In the genomic region with DNA sequence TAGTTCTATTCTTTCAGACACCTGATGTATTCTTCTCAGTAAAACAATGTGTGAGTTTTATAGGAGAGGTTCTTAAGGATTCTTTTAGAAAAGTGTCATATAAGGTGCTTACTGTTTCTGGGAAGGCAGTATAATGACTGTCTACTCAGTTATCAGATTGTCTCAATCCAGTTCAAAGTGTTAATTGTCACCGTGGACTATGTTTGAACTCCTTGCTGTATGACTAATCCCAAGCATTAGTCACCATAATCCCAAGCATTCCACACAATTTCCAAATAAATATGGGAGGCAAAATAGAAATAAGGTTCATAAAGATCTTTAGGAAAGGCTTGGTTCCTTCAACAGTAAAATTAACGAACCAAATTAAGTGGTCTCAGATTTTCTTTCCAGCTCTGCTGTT, we compare ENCODE assay signal across 13 cellular contexts.
DNase-seq lines count a peak whose midpoint lies in the region; ATAC-seq and TF ChIP-seq lines count a peak whose summit lies in the region.
"Had no signal": no experiment of that assay in that cellular context is flagged by ENCODE, and none has a peak within 500 bp of the region (broad histone marks: within the 10 kb centered on the region; RNA-seq: fewer than 3 reads in every experiment).

No MANE protein-coding gene starts in this region.

- H3K9me3 ChIP-seq in SK-N-MC (ENCODE audit: low read depth, low read length) (no peaks in the 10 kb centered on the region), smooth muscle cell (replicated peaks; ENCODE audit: low read depth) (no peaks in the 10 kb centered on the region)

- no peak overlapping the region for H3K4me3 Mint-ChIP-seq in activated CD4-positive, alpha-beta T cell treated with anti-CD3 and anti-CD28 coated beads for 36 hours
- H3K4me3 Mint-ChIP-seq: memory B cell; stimulated activated naive CD8-positive, alpha-beta T cell treated with anti-CD3 and anti-CD28 coated beads, Interleukin-15, amount 100 ng/mL, for 72 hours had no signal

- peaks cover 8% of the 10 kb centered on the region for H3K27me3 Mint-ChIP-seq in activated CD4-positive, alpha-beta T cell treated with anti-CD3 and anti-CD28 coated beads for 36 hours

- no peak overlapping the region for H3K27ac Mint-ChIP-seq in activated CD4-positive, alpha-beta T cell treated with anti-CD3 and anti-CD28 coated beads for 36 hours
- H3K27ac Mint-ChIP-seq: memory B cell; stimulated activated naive CD8-positive, alpha-beta T cell treated with anti-CD3 and anti-CD28 coated beads, Interleukin-15, amount 100 ng/mL, for 72 hours had no signal

- no peaks in the 10 kb centered on the region for H3K4me1 Mint-ChIP-seq in activated CD4-positive, alpha-beta T cell treated with anti-CD3 and anti-CD28 coated beads for 36 hours
- H3K4me1 Mint-ChIP-seq: memory B cell; stimulated activated naive CD8-positive, alpha-beta T cell treated with anti-CD3 and anti-CD28 coated beads, Interleukin-15, amount 100 ng/mL, for 72 hours had no signal

- CTCF ChIA-PET in activated CD4-positive, alpha-beta T cell treated with anti-CD3 and anti-CD28 coated beads for 36 hours (lab: Charles Lee), result interaction anchor here (0.6 to 1.4 kb wide), 11 partner anchors 9 to 899 kb away, joined by 3 to 8 read pairs (median 3); no protein-coding TSS in a partner anchor

- H3K36me3 ChIP-seq in SK-N-MC (ENCODE audit: insufficient read depth, low read length), result no peaks in the 10 kb centered on the region
- no peaks in the 10 kb centered on the region for H3K36me3 ChIP-seq in smooth muscle cell (ENCODE audit: low read depth)

- peak; percentile 25 for DNase-seq in H4 (ENCODE audit: low spot score)
- no peak for DNase-seq in SK-N-MC (ENCODE audit: low read depth, low spot score)
- DNase-seq in foreskin fibroblast, result peak; percentile 62 to 79
- DNase-seq in smooth muscle cell (lab: John Stamatoyannopoulos, UW; ENCODE audit: unreplicated experiment), result no peak
- no peak for DNase-seq in activated CD4-positive, alpha-beta T cell treated with anti-CD3 and anti-CD28 coated beads for 36 hours
- no peak for DNase-seq in NCI-H345 treated with DMSO at 0.1 percent for 48 hours (lab: John Stamatoyannopoulos, UW; ENCODE audit: unreplicated experiment)
- DNase-seq: activated effector memory CD4-positive, alpha-beta T cell treated with Interleukin-2 at 50 U/mL for 16 hours; cerebellar nuclear complex; glutamatergic neuron; stimulated activated CD4-positive, alpha-beta T cell treated with anti-CD3 and anti-CD28 coated beads, Interleukin-4, amount 100 ng/mL, for 4 hours had no signal

- no peaks in the 10 kb centered on the region for H3K79me2 ChIP-seq in smooth muscle cell (ENCODE audit: low read depth)

- ATAC-seq in activated CD4-positive, alpha-beta T cell treated with anti-CD3 and anti-CD28 coated beads for 36 hours, result no peak
- no peak for ATAC-seq in GM21529 (IDR thresholded peaks at IDR 0.05; ENCODE audit: unreplicated experiment)

- H3K9me3 Mint-ChIP-seq in activated CD4-positive, alpha-beta T cell treated with anti-CD3 and anti-CD28 coated beads for 36 hours (ENCODE audit: low read depth), result no peaks in the 10 kb centered on the region
- H3K9me3 Mint-ChIP-seq: memory B cell; stimulated activated naive CD8-positive, alpha-beta T cell treated with anti-CD3 and anti-CD28 coated beads, Interleukin-15, amount 100 ng/mL, for 72 hours had no signal

- WGBS in smooth muscle cell (ENCODE audit: low lambda C conversion rate), result 41% methylated on average over 2 of the region's 2 CpGs

- intact Hi-C loops in activated CD4-positive, alpha-beta T cell treated with anti-CD3 and anti-CD28 coated beads for 36 hours (cut with DNase I, micrococcal nuclease), result loop anchor here (1.0 to 5.0 kb wide), 3 partner anchors 452 to 825 kb away; no protein-coding TSS in a partner anchor

- no peaks in the 10 kb centered on the region for H3K27me3 ChIP-seq in smooth muscle cell (ENCODE audit: low read depth)

- H4K20me1 ChIP-seq in smooth muscle cell (ENCODE audit: low read depth), result no peaks in the 10 kb centered on the region

- H3K4me1 ChIP-seq in smooth muscle cell (ENCODE audit: low read depth), result peaks cover 22% of the 10 kb centered on the region

- H3K27ac ChIP-seq in SK-N-MC (no peak overlapping the region), smooth muscle cell (ENCODE audit: low read depth) (peak overlapping the region; percentile 36)

- H3F3A ChIP-seq in smooth muscle cell (ENCODE audit: low read depth), result peaks cover 11% of the 10 kb centered on the region

- no peak overlapping the region for H2AFZ ChIP-seq in smooth muscle cell (ENCODE audit: low read depth)

- no peaks in the 10 kb centered on the region for H3K36me3 Mint-ChIP-seq in activated CD4-positive, alpha-beta T cell treated with anti-CD3 and anti-CD28 coated beads for 36 hours (ENCODE audit: low read depth)
- H3K36me3 Mint-ChIP-seq: memory B cell had no signal

- no peak for TF ChIP-seq CTCF in foreskin fibroblast (IDR thresholded peaks at IDR 0.05; ENCODE audit: low read depth, low read length)
- no peak for TF ChIP-seq CTCF in smooth muscle cell (IDR thresholded peaks at IDR 0.05; ENCODE audit: borderline replicate concordance, insufficient read depth, poor library complexity, severe bottlenecking)

- peak overlapping the region; percentile 49 for H3K4me2 ChIP-seq in smooth muscle cell

- POLR2A ChIA-PET in activated CD4-positive, alpha-beta T cell treated with anti-CD3 and anti-CD28 coated beads for 36 hours (lab: Charles Lee), result no interaction called here

- H3K9ac ChIP-seq in SK-N-MC (ENCODE audit: insufficient read length) (peak overlapping the region; percentile 13), smooth muscle cell (ENCODE audit: low read depth) (no peak overlapping the region)

- H3K4me3 ChIP-seq in SK-N-MC, result no peak overlapping the region
- H3K4me3 ChIP-seq in foreskin fibroblast (ENCODE audit: low read depth in 1 of 2, low read length in 2 of 2), result no peak overlapping the region
- no peak overlapping the region for H3K4me3 ChIP-seq in smooth muscle cell

Comparison
In these comparisons a context has a peak if more than half of its experiments do, and no peak if none do; other contexts are left out.
1. DNase-seq: peak in H4 (single experiment) and foreskin fibroblast (2 of 2); none in SK-N-MC (single experiment), smooth muscle cell (single experiment), activated CD4-positive, alpha-beta T cell treated with anti-CD3 and anti-CD28 coated beads for 36 hours (single experiment) and NCI-H345 treated with DMSO at 0.1 percent for 48 hours (single experiment).